Comparison of ENCODE assay signal across 8 cellular contexts in genomic region chr14:35046048-35046750, GRCh38. TPM values are rescaled to one million over a fixed set of nuclear protein-coding genes. Genes with fewer than 3 reads are reported as not detected.
DNase-seq lines count a peak whose midpoint lies in the region; ATAC-seq and TF ChIP-seq lines count a peak whose summit lies in the region.

A gene with protein sequence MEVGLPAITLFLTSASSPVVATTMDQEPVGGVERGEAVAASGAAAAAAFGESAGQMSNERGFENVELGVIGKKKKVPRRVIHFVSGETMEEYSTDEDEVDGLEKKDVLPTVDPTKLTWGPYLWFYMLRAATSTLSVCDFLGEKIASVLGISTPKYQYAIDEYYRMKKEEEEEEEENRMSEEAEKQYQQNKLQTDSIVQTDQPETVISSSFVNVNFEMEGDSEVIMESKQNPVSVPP (plus strand): TSS chr14:35046272. CDS start chr14:35046464, 192 bp downstream.

- DNase-seq in CD14-positive monocyte (ENCODE audit: low spot score) (peak; percentile 99), NCI-H748 treated with DMSO at 0.1 percent for 48 hours (lab: John Stamatoyannopoulos, UW) (peak; percentile 94), dedifferentiated amniotic fluid mesenchymal stem cell (ENCODE audit: extremely low spot score) (peak; percentile 89), left lobe of liver (ENCODE audit: low spot score) (peak; percentile 99)
- DNase-seq in activated CD4-positive, alpha-beta T cell treated with anti-CD3 and anti-CD28 coated beads, Interleukin-2, amount 50 U/mL, for 24 hours (ENCODE audit: low read depth in 1 of 2, low spot score in 1 of 2), result peak; percentile 95 to 98
- DNase-seq in stimulated activated CD4-positive, alpha-beta T cell treated with anti-CD3 and anti-CD28 coated beads, Interleukin-2, amount 100 ng/mL, for 24 hours, result peak; percentile 97 to 99

- H3K9me3 Mint-ChIP-seq in CD14-positive monocyte, result no peaks in the 10 kb centered on the region

- TF ChIP-seq CTCF in CD14-positive monocyte (IDR thresholded peaks at IDR 0.05), result no peak

- ATAC-seq in GM19397 (IDR thresholded peaks at IDR 0.05; ENCODE audit: unreplicated experiment) (peak; percentile 97), HG03565 (IDR thresholded peaks at IDR 0.05; ENCODE audit: unreplicated experiment) (peak; percentile 91), left lobe of liver (peak; percentile 93)

- peaks cover 6 to 7% of the 10 kb centered on the region in 2 donors for H3K36me3 Mint-ChIP-seq in CD14-positive monocyte

- peaks cover 26% of the 10 kb centered on the region for H3K4me1 Mint-ChIP-seq in CD14-positive monocyte

- peak within 1 kb of the TSS; percentile 98 to 100 (median 99) for H3K27ac Mint-ChIP-seq in CD14-positive monocyte

- H3K27me3 Mint-ChIP-seq in CD14-positive monocyte (ENCODE audit: low read depth in 3 of 3), result peaks cover 0 to 3% (median 0%) of the 10 kb centered on the region in 3 donors

- H3K4me3 Mint-ChIP-seq in CD14-positive monocyte, result peak within 1 kb of the TSS; percentile 96 to 98

- intact Hi-C loops in CD14-positive monocyte (cut with micrococcal nuclease), result loop anchor here (2.0 to 10.0 kb wide), 7 partner anchors 61 to 259 kb away; partner anchors contain the start of genes PPP2R3C (in 2 of the 2), SRP54 (in 2 of the 2) and PRORP (in 1 of the 2)

RNA-seq across cellular contexts. Expression of the gene that starts here (rescaled TPM):
- polyA plus RNA-seq in CD14-positive monocyte, result 10 to 100 TPM; 29.4 to 48.1 TPM
- total RNA-seq in left lobe of liver, result 48.2 TPM

Comparison
In these comparisons a context has a peak if more than half of its experiments do, and no peak if none do; other contexts are left out.
1. Peak in every context shown above with its lines: DNase-seq and ATAC-seq.